In the genomic region with DNA sequence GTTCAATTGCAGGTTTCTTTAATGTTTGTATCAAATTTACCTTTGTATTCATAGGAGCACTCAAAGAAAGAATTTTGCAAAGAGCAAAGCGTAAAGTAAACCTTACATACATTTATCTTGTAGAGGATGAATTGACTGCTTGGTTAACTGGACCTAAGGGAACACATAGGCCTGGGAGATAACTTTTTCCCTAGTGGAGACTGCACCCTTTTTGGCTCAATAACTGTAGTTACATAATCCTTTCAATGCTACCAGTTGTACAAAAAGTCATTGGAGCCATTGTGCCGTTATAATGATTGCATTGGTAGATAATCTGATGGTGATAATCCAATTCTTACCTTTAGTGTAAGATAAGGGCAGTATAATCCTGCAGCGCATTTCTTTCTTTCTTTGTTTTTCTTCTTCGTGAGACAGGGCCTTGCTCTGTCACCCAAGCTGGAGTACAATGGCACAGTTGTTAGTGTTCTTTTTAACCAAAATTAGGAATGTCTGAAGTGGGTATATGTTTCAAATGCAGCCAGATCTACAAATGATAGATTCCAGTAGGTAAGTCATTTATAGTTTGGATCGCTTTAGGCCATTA, we compare ENCODE assay signal across 23 cellular contexts.
"Had no signal": no experiment of that assay in that cellular context is flagged by ENCODE, and none has a peak within 500 bp of the region (broad histone marks: within the 10 kb centered on the region; RNA-seq: fewer than 3 reads in every experiment).

No MANE protein-coding gene starts in this region.

- H3K27me3 ChIP-seq: breast epithelium had no signal

- DNase-seq: activated CD4-positive, alpha-beta T cell treated with anti-CD3 and anti-CD28 coated beads for 4 hours; activated CD8-positive, alpha-beta memory T cell treated with anti-CD3 and anti-CD28 coated beads, Interleukin-2, amount 50 U/mL, for 4 hours; activated CD8-positive, alpha-beta T cell treated with anti-CD3 and anti-CD28 coated beads for 36 hours; activated gamma-delta T cell treated with Interleukin-2 at 50 U/mL for 16 hours; activated naive CD4-positive, alpha-beta T cell treated with anti-CD3 and anti-CD28 coated beads, Interleukin-2, amount 10 ng/mL, durations not matched to agents 7 days and 5 days; activated naive CD8-positive, alpha-beta T cell treated with anti-CD3 and anti-CD28 coated beads for 36 hours; activated T-cell treated with anti-CD3 and anti-CD28 coated beads, Interleukin-2, amount 50 U/mL, for 72 hours; aorta; NCI-H1092; NCI-H1417; NCI-H1930; NCI-H2171; NCI-H2227 treated with DMSO at 0.1 percent for 48 hours; NCI-H446 treated with DMSO at 0.1 percent for 48 hours; NCI-H524 treated with DMSO at 0.1 percent for 48 hours; NCI-H748 treated with DMSO at 0.1 percent for 48 hours; SK-N-SH; T-helper 1 cell; WERI-Rb-1 had no signal

- H3K27ac ChIP-seq: breast epithelium, KMS-11, WERI-Rb-1 had no signal

- H3K36me3 ChIP-seq: breast epithelium had no signal

- H3K4me1 ChIP-seq: breast epithelium had no signal

- H3K9me3 ChIP-seq: breast epithelium, SK-N-SH had no signal

- ATAC-seq: activated CD4-positive, CD25-positive, alpha-beta regulatory T cell treated with anti-CD3 and anti-CD28 coated beads, Interleukin-2, amount 50 U/mL, for 24 hours; activated CD8-positive, alpha-beta T cell treated with anti-CD3 and anti-CD28 coated beads for 36 hours; activated T-cell treated with anti-CD3 and anti-CD28 coated beads, Interleukin-2, amount 50 U/mL, for 72 hours; Right ventricle myocardium inferior had no signal

- H3K4me3 ChIP-seq: breast epithelium had no signal
